25 cellular contexts compared by ENCODE assay signal in the genomic region with DNA sequence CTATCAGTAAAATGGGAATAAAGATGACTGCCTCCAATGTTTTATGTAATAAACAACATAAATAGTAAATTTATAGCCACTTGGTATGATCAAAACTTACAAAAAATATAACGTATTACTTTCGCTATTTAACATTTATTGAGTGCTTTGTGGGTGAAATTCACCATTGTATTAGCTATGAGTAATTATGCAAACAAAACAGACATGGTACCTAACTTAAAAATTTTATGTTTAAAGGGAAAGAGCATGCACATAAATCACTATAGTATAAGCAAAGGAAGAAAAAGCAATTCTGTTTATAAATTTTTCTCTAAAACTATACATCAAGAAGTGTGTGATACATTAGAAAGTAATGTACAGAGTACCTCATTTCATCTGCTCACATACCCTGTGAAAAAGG.
DNase-seq lines count a peak whose midpoint lies in the region; ATAC-seq, FAIRE-seq and TF ChIP-seq lines count a peak whose summit lies in the region.
"Had no signal": no experiment of that assay in that cellular context is flagged by ENCODE, and none has a peak within 500 bp of the region (broad histone marks: within the 10 kb centered on the region; RNA-seq: fewer than 3 reads in every experiment).

No MANE protein-coding gene starts in this region.

- peak overlapping the region; percentile 88; the same call in 1 of the 2 replicates for H2AFZ ChIP-seq in OCI-LY1 (ENCODE audit: low read length)

- no peak overlapping the region for H3K4me3 ChIP-seq in OCI-LY1 (ENCODE audit: low read depth, low read length, poor library complexity, severe bottlenecking)
- no peak overlapping the region for H3K4me3 ChIP-seq in pancreas
- H3K4me3 ChIP-seq: BLaER1, GM12878 had no signal

- WGBS in pancreas, 2 donors, result 69 to 81% methylated on average over 2 of the region's 2 CpGs

- no peaks in the 10 kb centered on the region for H3K36me3 Mint-ChIP-seq in activated T-cell treated with anti-CD3 and anti-CD28 coated beads, Interleukin-2, amount 50 U/mL, for 4 hours (ENCODE audit: insufficient read depth)
- H3K36me3 Mint-ChIP-seq: CD14-positive monocyte; CD4-positive, alpha-beta memory T cell; CD4-positive, CD25-positive, alpha-beta regulatory T cell; CD8-positive, alpha-beta memory T cell had no signal

- DNase-seq in NCI-H69 (lab: John Stamatoyannopoulos, UW) (peak; percentile 54), pancreas (no peak)
- DNase-seq in activated T-cell treated with anti-CD3 and anti-CD28 coated beads, Interleukin-2, amount 50 U/mL, for 4 hours, result no peak
- DNase-seq: 8988T; ACHN; BE2C; C1 segment of cervical spinal cord; CD4-positive, alpha-beta memory T cell; CD4-positive, CD25-positive, alpha-beta regulatory T cell; CD8-positive, alpha-beta memory T cell; COR-L47; DMS 273 treated with DMSO at 0.1 percent for 48 hours; DMS153; DMS79; DND-41; EL; GDM1 had no signal

- H3K27me3 ChIP-seq in OCI-LY1 (ENCODE audit: insufficient read depth, low read length) (no peaks in the 10 kb centered on the region), pancreas (no peaks in the 10 kb centered on the region)
- H3K27me3 ChIP-seq: BE2C, BLaER1 had no signal

- peak; percentile 5 for FAIRE-seq in colon (lab: Jason Lieb, UNC)
- FAIRE-seq in pancreas (lab: Jason Lieb, UNC), result no peak
- FAIRE-seq: A204.1, GM12878, GM12892, GM18507 had no signal

- no peak overlapping the region for H3K9ac ChIP-seq in OCI-LY1 (ENCODE audit: low read length)
- H3K9ac ChIP-seq: BLaER1 had no signal

- H3K79me2 ChIP-seq in OCI-LY1 (ENCODE audit: insufficient read depth, low read length), result no peaks in the 10 kb centered on the region

- H3K27ac ChIP-seq in OCI-LY1 (ENCODE audit: low read depth, low read length, poor library complexity, severe bottlenecking) (no peak overlapping the region), pancreas (no peak overlapping the region)
- H3K27ac ChIP-seq: BLaER1 had no signal

- H3K27me3 Mint-ChIP-seq in activated T-cell treated with anti-CD3 and anti-CD28 coated beads, Interleukin-2, amount 50 U/mL, for 4 hours (ENCODE audit: low read depth), result no peaks in the 10 kb centered on the region
- H3K27me3 Mint-ChIP-seq: CD4-positive, alpha-beta memory T cell; CD4-positive, CD25-positive, alpha-beta regulatory T cell; CD8-positive, alpha-beta memory T cell had no signal

- peaks cover 7% of the 10 kb centered on the region for H3K9me3 Mint-ChIP-seq in activated T-cell treated with anti-CD3 and anti-CD28 coated beads, Interleukin-2, amount 50 U/mL, for 4 hours

- H4K20me1 ChIP-seq in OCI-LY1 (ENCODE audit: insufficient read depth, low read length), result no peaks in the 10 kb centered on the region
- H4K20me1 ChIP-seq: BLaER1 had no signal

- intact Hi-C loops in pancreas (cut with DNase I), result no loop called here

- H3K4me1 Mint-ChIP-seq in activated T-cell treated with anti-CD3 and anti-CD28 coated beads, Interleukin-2, amount 50 U/mL, for 4 hours (ENCODE audit: low read depth), result no peaks in the 10 kb centered on the region
- H3K4me1 Mint-ChIP-seq: CD14-positive monocyte; CD4-positive, alpha-beta memory T cell; CD4-positive, CD25-positive, alpha-beta regulatory T cell; CD8-positive, alpha-beta memory T cell had no signal

- H3K9me3 ChIP-seq in OCI-LY1 (ENCODE audit: low read length), result no peaks in the 10 kb centered on the region
- no peaks in the 10 kb centered on the region for H3K9me3 ChIP-seq in pancreas
- H3K9me3 ChIP-seq: BE2C had no signal

- H3K4me1 ChIP-seq in OCI-LY1 (ENCODE audit: insufficient read depth, low read length, severe bottlenecking), result peaks cover 8% of the 10 kb centered on the region
- no peaks in the 10 kb centered on the region for H3K4me1 ChIP-seq in pancreas
- H3K4me1 ChIP-seq: BLaER1 had no signal

- H3K36me3 ChIP-seq in OCI-LY1 (ENCODE audit: insufficient read depth, low read length) (no peaks in the 10 kb centered on the region), pancreas (no peaks in the 10 kb centered on the region)
- H3K36me3 ChIP-seq: BE2C, BLaER1 had no signal

- H3K9me2 ChIP-seq in OCI-LY1 (ENCODE audit: low read depth, low read length), result no peaks in the 10 kb centered on the region

- no peak overlapping the region for H3K4me2 ChIP-seq in OCI-LY1 (ENCODE audit: low read length)
- H3K4me2 ChIP-seq: BLaER1 had no signal

- no peaks in the 10 kb centered on the region for H3F3A ChIP-seq in OCI-LY1 (ENCODE audit: insufficient read depth, low read length)

- no peak overlapping the region for H3K4me3 Mint-ChIP-seq in activated T-cell treated with anti-CD3 and anti-CD28 coated beads, Interleukin-2, amount 50 U/mL, for 4 hours
- H3K4me3 Mint-ChIP-seq: CD14-positive monocyte; CD4-positive, alpha-beta memory T cell; CD4-positive, CD25-positive, alpha-beta regulatory T cell; CD8-positive, alpha-beta memory T cell had no signal

- TF ChIP-seq CTCF in OCI-LY1 (IDR thresholded peaks at IDR 0.05; ENCODE audit: low read length) (no peak), pancreas (IDR thresholded peaks at IDR 0.05) (no peak)

- no peak for ATAC-seq in activated T-cell treated with anti-CD3 and anti-CD28 coated beads, Interleukin-2, amount 50 U/mL, for 4 hours
- ATAC-seq in pancreas, result no peak
- ATAC-seq: GM12878 had no signal
